16 cellular contexts compared by ENCODE assay signal in the genomic region with DNA sequence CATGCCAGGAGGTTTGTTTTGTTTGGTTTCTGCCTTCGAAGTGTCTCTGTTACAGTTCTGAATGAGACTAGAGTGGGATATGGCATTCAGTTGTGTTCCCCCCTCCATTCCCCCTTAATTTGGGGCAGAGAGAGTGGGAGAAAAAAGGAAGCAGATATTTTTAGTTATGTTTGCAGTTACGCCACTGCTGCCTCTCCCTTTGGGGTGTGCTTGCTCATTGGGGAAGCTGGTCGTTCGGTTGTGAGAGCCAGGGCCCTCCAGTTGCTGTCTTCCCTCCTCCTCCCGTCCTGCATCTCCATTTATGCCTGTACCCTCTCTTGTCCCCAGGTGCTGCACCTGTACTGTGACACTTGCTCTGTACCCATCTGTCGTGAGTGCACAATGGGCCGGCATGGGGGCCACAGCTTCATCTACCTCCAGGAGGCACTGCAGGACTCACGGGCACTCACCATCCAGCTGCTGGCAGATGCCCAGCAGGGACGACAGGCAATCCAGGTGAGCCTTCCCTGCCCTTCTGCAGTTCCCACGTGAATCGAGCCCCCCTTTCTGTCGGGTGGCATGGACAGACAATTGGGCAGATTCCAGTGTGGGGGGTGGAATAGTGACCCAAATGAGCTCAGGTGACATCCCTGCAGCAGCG. TPM values are rescaled to one million over a fixed set of nuclear protein-coding genes. Genes with fewer than 3 reads are reported as not detected.
A peak's percentile ranks its signal among the peaks of the same experiment; 100 is the strongest.
DNase-seq lines count a peak whose midpoint lies in the region; ATAC-seq and TF ChIP-seq lines count a peak whose summit lies in the region.
"Had no signal": no experiment of that assay in that cellular context is flagged by ENCODE, and none has a peak within 500 bp of the region (broad histone marks: within the 10 kb centered on the region; RNA-seq: fewer than 3 reads in every experiment).

No MANE protein-coding gene starts in this region.

- H3K27ac ChIP-seq in DOHH2 (ENCODE audit: low read depth, low read length) (no peak overlapping the region), MM.1S (ENCODE audit: low read length) (no peak overlapping the region)

- H2AFZ ChIP-seq in MM.1S (ENCODE audit: low read length), result no peak overlapping the region

- H3K27me3 ChIP-seq in DOHH2 (ENCODE audit: control insufficient read depth, low read length), result peaks cover 10% of the 10 kb centered on the region; the same call in 1 of the 2 replicates
- no peaks in the 10 kb centered on the region for H3K27me3 ChIP-seq in MM.1S (replicated peaks; ENCODE audit: insufficient read depth, low read length)

- peaks cover 66% of the 10 kb centered on the region for H3K4me1 Mint-ChIP-seq in nephron progenitor cell
- no peaks in the 10 kb centered on the region for H3K4me1 Mint-ChIP-seq in activated naive CD8-positive, alpha-beta T cell treated with anti-CD3 and anti-CD28 coated beads for 36 hours

- no peaks in the 10 kb centered on the region for H3K9me3 ChIP-seq in DOHH2 (ENCODE audit: control insufficient read depth, insufficient read depth, low read length)
- H3K9me3 ChIP-seq in MM.1S (replicated peaks; ENCODE audit: insufficient read depth, low read length), result no peaks in the 10 kb centered on the region

- DNase-seq in MM.1S, result no peak
- peak; percentile 18 for DNase-seq in SKM-1 (lab: John Stamatoyannopoulos, UW; ENCODE audit: unreplicated experiment)
- no peak for DNase-seq in nephron progenitor cell
- DNase-seq in hypothalamus (lab: John Stamatoyannopoulos, UW), result no peak
- DNase-seq in activated naive CD8-positive, alpha-beta T cell treated with anti-CD3 and anti-CD28 coated beads for 36 hours, result no peak
- DNase-seq: activated CD4-positive, alpha-beta T cell treated with anti-CD3 and anti-CD28 coated beads, Interleukin-2, amount 50 U/mL, for 4 hours; effector memory CD4-positive, alpha-beta T cell; stimulated activated CD4-positive, alpha-beta T cell treated with anti-CD3 and anti-CD28 coated beads, Interleukin-4, amount 100 ng/mL, for 24 hours; stimulated activated naive B cell treated with anti-CD40 and anti-IgM and Interleukin-4, amounts not matched to agents 10 μg/mL and 1 μg/mL and 100 μg/mL, for 72 hours had no signal

- H3F3A ChIP-seq in DOHH2 (ENCODE audit: control insufficient read depth, insufficient read depth) (no peaks in the 10 kb centered on the region), MM.1S (ENCODE audit: insufficient read depth, low read length) (no peaks in the 10 kb centered on the region)

- H4K20me1 ChIP-seq in DOHH2 (ENCODE audit: control insufficient read depth, insufficient read depth, low read depth, low read length) (no peaks in the 10 kb centered on the region), MM.1S (ENCODE audit: insufficient read depth, low read length) (no peaks in the 10 kb centered on the region)

- no peak overlapping the region for H3K4me3 Mint-ChIP-seq in nephron progenitor cell
- no peak overlapping the region for H3K4me3 Mint-ChIP-seq in activated naive CD8-positive, alpha-beta T cell treated with anti-CD3 and anti-CD28 coated beads for 36 hours
- H3K4me3 Mint-ChIP-seq: activated T-helper 17 cell treated with anti-CD3 and anti-CD28 coated beads, Interleukin-2, amount 50 U/mL, for 72 hours; stimulated activated naive B cell treated with anti-CD40 and anti-IgM and Interleukin-4, amounts not matched to agents 10 μg/mL and 1 μg/mL and 100 μg/mL, for 72 hours; T-helper 2 cell treated with Interferon-gamma antibody and Interleukin-4, amounts not matched to agents 5 μg/mL and 100 μg/mL, for 36 hours had no signal

- H3K4me1 ChIP-seq in DOHH2 (ENCODE audit: control insufficient read depth, low read length) (no peaks in the 10 kb centered on the region), MM.1S (ENCODE audit: low read length) (peaks cover 9% of the 10 kb centered on the region)

- H3K9ac ChIP-seq in MM.1S (ENCODE audit: low read length), result no peak overlapping the region

- H3K9me3 Mint-ChIP-seq in nephron progenitor cell, result peaks cover 7% of the 10 kb centered on the region
- H3K9me3 Mint-ChIP-seq in activated naive CD8-positive, alpha-beta T cell treated with anti-CD3 and anti-CD28 coated beads for 36 hours, result no peaks in the 10 kb centered on the region
- H3K9me3 Mint-ChIP-seq: activated T-helper 17 cell treated with anti-CD3 and anti-CD28 coated beads, Interleukin-2, amount 50 U/mL, for 72 hours; stimulated activated naive B cell treated with anti-CD40 and anti-IgM and Interleukin-4, amounts not matched to agents 10 μg/mL and 1 μg/mL and 100 μg/mL, for 72 hours; T-helper 2 cell treated with Interferon-gamma antibody and Interleukin-4, amounts not matched to agents 5 μg/mL and 100 μg/mL, for 36 hours had no signal

- ATAC-seq in GM18907 (IDR thresholded peaks at IDR 0.05; ENCODE audit: unreplicated experiment) (no peak), GM19351 (IDR thresholded peaks at IDR 0.05; ENCODE audit: unreplicated experiment) (no peak)
- ATAC-seq: activated T-helper 17 cell treated with anti-CD3 and anti-CD28 coated beads, Interleukin-2, amount 50 U/mL, for 72 hours; stimulated activated naive B cell treated with anti-CD40 and anti-IgM and Interleukin-4, amounts not matched to agents 10 μg/mL and 1 μg/mL and 100 μg/mL, for 72 hours had no signal

- H3K79me2 ChIP-seq in DOHH2 (ENCODE audit: control insufficient read depth, low read length), result no peaks in the 10 kb centered on the region
- H3K79me2 ChIP-seq in MM.1S (ENCODE audit: low read length), result no peaks in the 10 kb centered on the region

- peaks cover 47% of the 10 kb centered on the region for H3K36me3 Mint-ChIP-seq in nephron progenitor cell (ENCODE audit: low read depth)
- no peaks in the 10 kb centered on the region for H3K36me3 Mint-ChIP-seq in activated naive CD8-positive, alpha-beta T cell treated with anti-CD3 and anti-CD28 coated beads for 36 hours
- H3K36me3 Mint-ChIP-seq: stimulated activated naive B cell treated with anti-CD40 and anti-IgM and Interleukin-4, amounts not matched to agents 10 μg/mL and 1 μg/mL and 100 μg/mL, for 72 hours had no signal

- H3K4me2 ChIP-seq in DOHH2 (ENCODE audit: low read length), result no peak overlapping the region
- no peak overlapping the region for H3K4me2 ChIP-seq in MM.1S (ENCODE audit: low read depth, low read length)

- no peaks in the 10 kb centered on the region for H3K9me2 ChIP-seq in DOHH2 (replicated peaks; ENCODE audit: control insufficient read depth, low read length)
- H3K9me2 ChIP-seq in MM.1S (replicated peaks; ENCODE audit: insufficient read depth, low read length), result no peaks in the 10 kb centered on the region

- no peaks in the 10 kb centered on the region for H3K36me3 ChIP-seq in DOHH2 (ENCODE audit: control insufficient read depth, low read length)
- no peaks in the 10 kb centered on the region for H3K36me3 ChIP-seq in MM.1S (replicated peaks; ENCODE audit: insufficient read depth, low read length)

- H3K4me3 ChIP-seq in DOHH2 (ENCODE audit: low read length) (no peak overlapping the region), MM.1S (ENCODE audit: low read length) (no peak overlapping the region)

- H3K27ac Mint-ChIP-seq in nephron progenitor cell, result peak overlapping the region; percentile 57
- H3K27ac Mint-ChIP-seq in activated naive CD8-positive, alpha-beta T cell treated with anti-CD3 and anti-CD28 coated beads for 36 hours, result no peak overlapping the region
- H3K27ac Mint-ChIP-seq: activated T-helper 17 cell treated with anti-CD3 and anti-CD28 coated beads, Interleukin-2, amount 50 U/mL, for 72 hours; stimulated activated naive B cell treated with anti-CD40 and anti-IgM and Interleukin-4, amounts not matched to agents 10 μg/mL and 1 μg/mL and 100 μg/mL, for 72 hours; T-helper 2 cell treated with Interferon-gamma antibody and Interleukin-4, amounts not matched to agents 5 μg/mL and 100 μg/mL, for 36 hours had no signal

- H3K27me3 Mint-ChIP-seq in nephron progenitor cell (ENCODE audit: low read depth, poor library complexity), result peaks cover 4% of the 10 kb centered on the region
- H3K27me3 Mint-ChIP-seq in activated naive CD8-positive, alpha-beta T cell treated with anti-CD3 and anti-CD28 coated beads for 36 hours, result no peaks in the 10 kb centered on the region

- peak; percentile 16 for TF ChIP-seq CTCF in DOHH2 (IDR thresholded peaks at IDR 0.05; ENCODE audit: low read depth, low read length, poor library complexity, severe bottlenecking)
- TF ChIP-seq CTCF in MM.1S (IDR thresholded peaks at IDR 0.05; ENCODE audit: low read length), result 0 out of 2 replicates have a peak, but pooled peaks have one; percentile 5
- TF ChIP-seq CTCF in nephron progenitor cell (IDR thresholded peaks at IDR 0.05), result no peak

RNA-seq across cellular contexts. Expression of a gene that starts 55.8 kb away (rescaled TPM):
- under 1 TPM; 0.10 to 0.14 TPM for total RNA-seq in activated naive CD8-positive, alpha-beta T cell treated with anti-CD3 and anti-CD28 coated beads for 36 hours
- total RNA-seq: pulmonary artery endothelial cell, RPMI7951 had no signal
